Comparison of ENCODE assay signal across 1 cellular context in the genomic region with DNA sequence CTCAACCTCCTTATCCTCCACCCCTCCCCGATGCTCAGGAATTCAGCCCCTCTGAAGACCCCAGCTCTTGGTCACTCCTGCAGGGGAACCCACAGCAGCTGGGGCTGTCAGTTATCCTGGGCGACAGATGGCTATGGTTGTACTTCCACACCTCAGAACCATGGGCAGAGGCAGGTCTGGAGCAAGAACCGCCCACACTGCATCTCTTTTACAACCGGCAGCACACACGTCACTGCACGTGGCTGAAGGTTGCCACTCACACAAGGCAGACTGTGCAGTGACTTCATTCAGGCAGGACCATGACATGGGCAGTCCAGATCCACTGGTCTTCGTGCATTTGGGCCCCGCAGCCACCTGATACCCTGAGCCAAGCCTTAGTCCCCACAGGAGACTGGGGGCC.
TF ChIP-seq lines count a peak whose summit lies in the region.

No MANE protein-coding gene starts in this region.

TF ChIP-seq in Ishikawa, 13 proteins besides CTCF, POLR2A, EP300 and RAD21 (continued from another document):
- TF ChIP-seq, protein P1, sequence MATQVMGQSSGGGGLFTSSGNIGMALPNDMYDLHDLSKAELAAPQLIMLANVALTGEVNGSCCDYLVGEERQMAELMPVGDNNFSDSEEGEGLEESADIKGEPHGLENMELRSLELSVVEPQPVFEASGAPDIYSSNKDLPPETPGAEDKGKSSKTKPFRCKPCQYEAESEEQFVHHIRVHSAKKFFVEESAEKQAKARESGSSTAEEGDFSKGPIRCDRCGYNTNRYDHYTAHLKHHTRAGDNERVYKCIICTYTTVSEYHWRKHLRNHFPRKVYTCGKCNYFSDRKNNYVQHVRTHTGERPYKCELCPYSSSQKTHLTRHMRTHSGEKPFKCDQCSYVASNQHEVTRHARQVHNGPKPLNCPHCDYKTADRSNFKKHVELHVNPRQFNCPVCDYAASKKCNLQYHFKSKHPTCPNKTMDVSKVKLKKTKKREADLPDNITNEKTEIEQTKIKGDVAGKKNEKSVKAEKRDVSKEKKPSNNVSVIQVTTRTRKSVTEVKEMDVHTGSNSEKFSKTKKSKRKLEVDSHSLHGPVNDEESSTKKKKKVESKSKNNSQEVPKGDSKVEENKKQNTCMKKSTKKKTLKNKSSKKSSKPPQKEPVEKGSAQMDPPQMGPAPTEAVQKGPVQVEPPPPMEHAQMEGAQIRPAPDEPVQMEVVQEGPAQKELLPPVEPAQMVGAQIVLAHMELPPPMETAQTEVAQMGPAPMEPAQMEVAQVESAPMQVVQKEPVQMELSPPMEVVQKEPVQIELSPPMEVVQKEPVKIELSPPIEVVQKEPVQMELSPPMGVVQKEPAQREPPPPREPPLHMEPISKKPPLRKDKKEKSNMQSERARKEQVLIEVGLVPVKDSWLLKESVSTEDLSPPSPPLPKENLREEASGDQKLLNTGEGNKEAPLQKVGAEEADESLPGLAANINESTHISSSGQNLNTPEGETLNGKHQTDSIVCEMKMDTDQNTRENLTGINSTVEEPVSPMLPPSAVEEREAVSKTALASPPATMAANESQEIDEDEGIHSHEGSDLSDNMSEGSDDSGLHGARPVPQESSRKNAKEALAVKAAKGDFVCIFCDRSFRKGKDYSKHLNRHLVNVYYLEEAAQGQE (IDR thresholded peaks at IDR 0.05; ENCODE audit: low read depth): peak; percentile 79
